ENCODE assay signal across 29 cellular contexts in genomic region chr6:76776876-76777275, GRCh38.
"Had no signal": no experiment of that assay in that cellular context is flagged by ENCODE, and none has a peak within 500 bp of the region (broad histone marks: within the 10 kb centered on the region; RNA-seq: fewer than 3 reads in every experiment).

No MANE protein-coding gene starts in this region.

- H3K36me3 ChIP-seq: WERI-Rb-1 had no signal

- H3K27ac ChIP-seq: WERI-Rb-1 had no signal

- ATAC-seq: activated CD4-positive, CD25-positive, alpha-beta regulatory T cell treated with anti-CD3 and anti-CD28 coated beads, Interleukin-2, amount 50 U/mL, for 24 hours; activated CD8-positive, alpha-beta T cell treated with anti-CD3 and anti-CD28 coated beads for 36 hours; activated T-cell treated with anti-CD3 and anti-CD28 coated beads, Interleukin-2, amount 50 U/mL, for 4 hours; activated T-helper 17 cell treated with anti-CD3 and anti-CD28 coated beads, Interleukin-2, amount 50 U/mL, for 72 hours; esophagus mucosa; T-helper 17 cell had no signal

- FAIRE-seq: astrocyte, colon, endometrium, frontal cortex had no signal

- DNase-seq: activated B cell treated with CpG ODN at 0.5 μM for 24 hours; activated CD4-positive, alpha-beta T cell treated with anti-CD3 and anti-CD28 coated beads for 48 hours; activated CD4-positive, alpha-beta T cell treated with anti-CD3 and anti-CD28 coated beads, Interleukin-2, amount 50 U/mL, for 1 hour; activated CD4-positive, alpha-beta T cell treated with anti-CD3 and anti-CD28 coated beads, Interleukin-2, amount 50 U/mL, for 48 hours; activated CD8-positive, alpha-beta memory T cell treated with anti-CD3 and anti-CD28 coated beads for 24 hours; activated CD8-positive, alpha-beta T cell treated with anti-CD3 and anti-CD28 coated beads for 36 hours; activated effector memory CD4-positive, alpha-beta T cell treated with Interleukin-2 at 50 U/mL for 16 hours; activated gamma-delta T cell treated with Interleukin-2 at 50 U/mL for 16 hours; activated naive CD4-positive, alpha-beta T cell treated with anti-CD3 and anti-CD28 coated beads, Interleukin-2, amount 50 U/mL, for 16 hours; activated naive CD4-positive, alpha-beta T cell treated with Interleukin-2 at 50 U/mL for 16 hours; activated T-cell treated with anti-CD3 and anti-CD28 coated beads, Interleukin-2, amount 50 U/mL, for 4 hours; amniotic stem cell; anterior cingulate cortex; caudate nucleus; cortex of kidney; effector CD8-positive, alpha-beta T cell; foreskin fibroblast; head of caudate nucleus; T-helper 1 cell; T-helper 17 cell; T1000; WERI-Rb-1 had no signal
